ENCODE assay signal across 1 cellular context in the genomic region with DNA sequence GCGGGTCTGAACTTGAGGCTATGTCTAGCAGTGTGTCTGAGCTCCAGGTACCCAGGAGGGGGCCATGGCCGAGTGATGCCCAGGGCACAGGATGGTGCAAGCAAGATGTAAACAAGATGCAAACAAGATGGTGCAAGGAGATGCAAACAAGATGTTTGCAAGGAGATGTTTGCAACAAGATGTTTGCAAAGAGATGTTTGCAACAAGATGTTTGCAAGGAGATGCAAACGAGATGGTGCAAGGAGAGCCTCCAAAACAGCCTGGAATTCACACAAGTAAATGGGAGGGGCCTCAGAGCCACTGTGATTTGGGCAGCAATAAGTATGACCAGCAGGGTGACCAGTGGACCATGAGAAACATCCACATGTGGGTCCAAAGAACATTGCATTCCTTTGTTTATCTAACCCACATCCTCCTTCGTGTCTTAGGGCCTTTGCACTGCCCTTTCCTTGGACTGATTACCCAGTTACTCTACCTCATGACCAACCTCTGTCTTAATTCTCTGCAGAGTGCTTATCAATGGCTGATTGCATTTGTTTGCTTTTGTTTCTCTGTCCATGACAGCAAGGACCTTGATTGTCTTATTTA.
TF ChIP-seq lines count a peak whose summit lies in the region.

No MANE protein-coding gene starts in this region.

TF ChIP-seq in HepG2, 621 proteins besides CTCF, POLR2A, EP300 and RAD21 (continued from another document):
- TF ChIP-seq MEIS1 (CRISPR knock-in tag; IDR thresholded peaks at IDR 0.05; ENCODE audit: borderline replicate concordance) (peak; percentile 72; the same call in 1 of the 2 replicates), NCOA5 (CRISPR knock-in tag; IDR thresholded peaks at IDR 0.05) (no peak), JARID2 (CRISPR knock-in tag; IDR thresholded peaks at IDR 0.05; ENCODE audit: insufficient replicate concordance) (no peak), FOXK1 (CRISPR knock-in tag; IDR thresholded peaks at IDR 0.05; ENCODE audit: borderline replicate concordance, low read depth) (peak; percentile 63; the same call in 1 of the 2 replicates), CREB1 (IDR thresholded peaks at IDR 0.05) (no peak), CREB1 (CRISPR knock-in tag; IDR thresholded peaks at IDR 0.05) (peak; percentile 48; the same call in 1 of the 2 replicates), KLF12 (CRISPR knock-in tag; IDR thresholded peaks at IDR 0.05; ENCODE audit: borderline replicate concordance) (no peak), ZNF883 (CRISPR knock-in tag; IDR thresholded peaks at IDR 0.05; ENCODE audit: not compliant biosample characterization) (no peak), ZNF362 (CRISPR knock-in tag; IDR thresholded peaks at IDR 0.05; ENCODE audit: borderline replicate concordance) (0 out of 2 replicates have a peak, but pooled peaks have one; percentile 40), E2F1 (CRISPR knock-in tag; IDR thresholded peaks at IDR 0.05) (no peak), ZUFSP (CRISPR knock-in tag; IDR thresholded peaks at IDR 0.05; ENCODE audit: borderline replicate concordance) (no peak), JUNB (CRISPR knock-in tag; IDR thresholded peaks at IDR 0.05; ENCODE audit: borderline replicate concordance) (no peak), MTF2 (CRISPR knock-in tag; IDR thresholded peaks at IDR 0.05; ENCODE audit: borderline replicate concordance) (no peak), ZNF788 (CRISPR knock-in tag; IDR thresholded peaks at IDR 0.05; ENCODE audit: borderline replicate concordance) (no peak), ZNF703 (CRISPR knock-in tag; IDR thresholded peaks at IDR 0.05; ENCODE audit: borderline replicate concordance) (no peak)
- TF ChIP-seq, protein P1, sequence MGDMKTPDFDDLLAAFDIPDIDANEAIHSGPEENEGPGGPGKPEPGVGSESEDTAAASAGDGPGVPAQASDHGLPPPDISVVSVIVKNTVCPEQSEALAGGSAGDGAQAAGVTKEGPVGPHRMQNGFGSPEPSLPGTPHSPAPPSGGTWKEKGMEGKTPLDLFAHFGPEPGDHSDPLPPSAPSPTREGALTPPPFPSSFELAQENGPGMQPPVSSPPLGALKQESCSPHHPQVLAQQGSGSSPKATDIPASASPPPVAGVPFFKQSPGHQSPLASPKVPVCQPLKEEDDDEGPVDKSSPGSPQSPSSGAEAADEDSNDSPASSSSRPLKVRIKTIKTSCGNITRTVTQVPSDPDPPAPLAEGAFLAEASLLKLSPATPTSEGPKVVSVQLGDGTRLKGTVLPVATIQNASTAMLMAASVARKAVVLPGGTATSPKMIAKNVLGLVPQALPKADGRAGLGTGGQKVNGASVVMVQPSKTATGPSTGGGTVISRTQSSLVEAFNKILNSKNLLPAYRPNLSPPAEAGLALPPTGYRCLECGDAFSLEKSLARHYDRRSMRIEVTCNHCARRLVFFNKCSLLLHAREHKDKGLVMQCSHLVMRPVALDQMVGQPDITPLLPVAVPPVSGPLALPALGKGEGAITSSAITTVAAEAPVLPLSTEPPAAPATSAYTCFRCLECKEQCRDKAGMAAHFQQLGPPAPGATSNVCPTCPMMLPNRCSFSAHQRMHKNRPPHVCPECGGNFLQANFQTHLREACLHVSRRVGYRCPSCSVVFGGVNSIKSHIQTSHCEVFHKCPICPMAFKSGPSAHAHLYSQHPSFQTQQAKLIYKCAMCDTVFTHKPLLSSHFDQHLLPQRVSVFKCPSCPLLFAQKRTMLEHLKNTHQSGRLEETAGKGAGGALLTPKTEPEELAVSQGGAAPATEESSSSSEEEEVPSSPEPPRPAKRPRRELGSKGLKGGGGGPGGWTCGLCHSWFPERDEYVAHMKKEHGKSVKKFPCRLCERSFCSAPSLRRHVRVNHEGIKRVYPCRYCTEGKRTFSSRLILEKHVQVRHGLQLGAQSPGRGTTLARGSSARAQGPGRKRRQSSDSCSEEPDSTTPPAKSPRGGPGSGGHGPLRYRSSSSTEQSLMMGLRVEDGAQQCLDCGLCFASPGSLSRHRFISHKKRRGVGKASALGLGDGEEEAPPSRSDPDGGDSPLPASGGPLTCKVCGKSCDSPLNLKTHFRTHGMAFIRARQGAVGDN (CRISPR knock-in tag; IDR thresholded peaks at IDR 0.05), result peak; percentile 35; the same call in 1 of the 2 replicates
